In the genomic region with DNA sequence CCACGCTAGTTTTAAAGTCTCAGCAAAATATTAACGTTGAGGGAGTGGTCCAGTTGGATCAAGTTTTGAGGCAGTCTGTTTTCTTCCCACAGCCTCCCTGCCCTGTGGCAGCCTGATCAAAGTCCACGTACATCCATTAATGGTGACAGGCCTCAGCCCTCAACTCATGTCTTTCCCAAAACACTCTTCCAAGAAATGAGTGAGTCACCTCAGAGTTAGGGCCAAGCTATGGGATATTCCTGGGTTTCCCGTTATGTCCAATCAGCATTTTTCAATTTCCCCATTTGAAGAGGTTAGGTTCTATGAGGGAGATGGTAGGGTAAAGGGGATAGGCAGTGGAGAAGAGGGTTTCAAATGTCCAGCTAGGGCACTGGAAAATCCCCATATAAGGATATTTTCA, we compare ENCODE assay signal across 36 cellular contexts. TPM values are rescaled to one million over a fixed set of nuclear protein-coding genes. Genes with fewer than 3 reads are reported as not detected.
DNase-seq lines count a peak whose midpoint lies in the region; ATAC-seq, FAIRE-seq and TF ChIP-seq lines count a peak whose summit lies in the region.
"Had no signal": no experiment of that assay in that cellular context is flagged by ENCODE, and none has a peak within 500 bp of the region (broad histone marks: within the 10 kb centered on the region; RNA-seq: fewer than 3 reads in every experiment).

No MANE protein-coding gene starts in this region.

- no peaks in the 10 kb centered on the region for H3K27me3 ChIP-seq in fibroblast of lung (ENCODE audit: control insufficient read depth, insufficient read depth, low read length)
- no peaks in the 10 kb centered on the region for H3K27me3 ChIP-seq in suprapubic skin
- H3K27me3 ChIP-seq: esophagus muscularis mucosa, ovary, upper lobe of right lung had no signal

- no peaks in the 10 kb centered on the region for H3K9me3 Mint-ChIP-seq in activated naive CD4-positive, alpha-beta T cell treated with anti-CD3 and anti-CD28 coated beads for 36 hours
- H3K9me3 Mint-ChIP-seq: activated CD4-positive, alpha-beta T cell treated with anti-CD3 and anti-CD28 coated beads, Interleukin-2, amount 10 ng/mL, durations not matched to agents 7 days and 5 days; activated T-cell treated with anti-CD3 and anti-CD28 coated beads, Interleukin-2, amount 50 U/mL, for 72 hours; dendritic cell treated with granulocyte-macrophage colony-stimulating factor and Interleukin-4, amounts not matched to agents 40 ng/mL and 50 ng/mL, for 4 days; HFFc6 had no signal

- peak; percentile 15 for FAIRE-seq in RCC 7860 (lab: Jason Lieb, UNC)

- no peak overlapping the region for H3K27ac Mint-ChIP-seq in activated naive CD4-positive, alpha-beta T cell treated with anti-CD3 and anti-CD28 coated beads for 36 hours
- H3K27ac Mint-ChIP-seq: activated CD4-positive, alpha-beta T cell treated with anti-CD3 and anti-CD28 coated beads, Interleukin-2, amount 10 ng/mL, durations not matched to agents 7 days and 5 days; activated T-cell treated with anti-CD3 and anti-CD28 coated beads, Interleukin-2, amount 50 U/mL, for 72 hours; dendritic cell treated with granulocyte-macrophage colony-stimulating factor and Interleukin-4, amounts not matched to agents 40 ng/mL and 50 ng/mL, for 4 days; HFFc6; nephron progenitor cell had no signal

- TF ChIP-seq CTCF in fibroblast of lung (conservative IDR thresholded peaks at IDR 0.05 in 1 of 2, IDR thresholded peaks at IDR 0.05 in 1 of 2; ENCODE audit: low read depth in 1 of 2, low read length in 2 of 2) (no peak), omental fat pad (IDR thresholded peaks at IDR 0.05) (no peak), suprapubic skin (IDR thresholded peaks at IDR 0.05) (no peak)

- H3K4me3 ChIP-seq in fibroblast of lung (replicated peaks in 1 of 4; ENCODE audit: control extremely low read depth in 1 of 4, insufficient read depth in 1 of 4, low read depth in 3 of 4, low read length in 4 of 4) (no peak overlapping the region), suprapubic skin (no peak overlapping the region)
- H3K4me3 ChIP-seq: esophagus muscularis mucosa, lower lobe of right lung, mucosa of descending colon, ovary, spleen, upper lobe of right lung had no signal

- H3K9me3 ChIP-seq in fibroblast of lung (ENCODE audit: control insufficient read depth, insufficient read depth, low read depth, low read length) (no peaks in the 10 kb centered on the region), suprapubic skin (no peaks in the 10 kb centered on the region)
- H3K9me3 ChIP-seq: esophagus muscularis mucosa, lower lobe of right lung, mucosa of descending colon, ovary, upper lobe of right lung had no signal

- H3K27me3 Mint-ChIP-seq in activated naive CD4-positive, alpha-beta T cell treated with anti-CD3 and anti-CD28 coated beads for 36 hours (ENCODE audit: low read depth), result no peaks in the 10 kb centered on the region
- H3K27me3 Mint-ChIP-seq: dendritic cell treated with granulocyte-macrophage colony-stimulating factor and Interleukin-4, amounts not matched to agents 40 ng/mL and 50 ng/mL, for 4 days had no signal

- TF ChIP-seq POLR2A in suprapubic skin (IDR thresholded peaks at IDR 0.05), result no peak

- no peak overlapping the region for H3K4me2 ChIP-seq in fibroblast of lung (ENCODE audit: extremely low read depth, insufficient read depth, low read length)

- peak; percentile 60 for ATAC-seq in omental fat pad (ENCODE audit: low FRiP score)
- ATAC-seq: activated T-cell treated with anti-CD3 and anti-CD28 coated beads, Interleukin-2, amount 50 U/mL, for 72 hours; mucosa of descending colon; PC-3; upper lobe of right lung had no signal

- DNase-seq in Daoy (ENCODE audit: low read depth), result peak; percentile 2
- no peak for DNase-seq in RCC 7860 (ENCODE audit: low spot score)
- peak; percentile 3 to 88 for DNase-seq in fibroblast of lung (ENCODE audit: low read depth in 2 of 2)
- DNase-seq in omental fat pad (ENCODE audit: low spot score), result no peak
- no peak for DNase-seq in activated naive CD4-positive, alpha-beta T cell treated with anti-CD3 and anti-CD28 coated beads for 36 hours
- DNase-seq in NCI-H1417 treated with DMSO at 0.1 percent for 48 hours (lab: John Stamatoyannopoulos, UW), result no peak
- no peak for DNase-seq in activated naive CD4-positive, alpha-beta T cell treated with anti-CD3 and anti-CD28 coated beads, Interleukin-2, amount 50 U/mL, for 16 hours
- no peak for DNase-seq in suprapubic skin (ENCODE audit: low spot score in 2 of 2)
- DNase-seq: activated CD4-positive, alpha-beta T cell treated with anti-CD3 and anti-CD28 coated beads, Interleukin-2, amount 10 ng/mL, durations not matched to agents 7 days and 5 days; activated naive CD4-positive, alpha-beta T cell; activated T-cell treated with anti-CD3 and anti-CD28 coated beads, Interleukin-2, amount 50 U/mL, for 72 hours; anterior cingulate cortex; caudate nucleus; DMS79 treated with DMSO at 0.1 percent for 48 hours; head of caudate nucleus; HFFc6; Kasumi-1; kidney; lower lobe of right lung; mucosa of descending colon; NCI-H1048; NCI-H187; NCI-H2171 treated with DMSO at 0.1 percent for 48 hours; NCI-H524; nephron progenitor cell; ovary; PC-3; SHP77 treated with DMSO at 0.1 percent for 48 hours; spleen; SW 1271; T-helper 9 cell; upper lobe of right lung had no signal

- H3K4me3 Mint-ChIP-seq in activated naive CD4-positive, alpha-beta T cell treated with anti-CD3 and anti-CD28 coated beads for 36 hours, result no peak overlapping the region
- H3K4me3 Mint-ChIP-seq: activated CD4-positive, alpha-beta T cell treated with anti-CD3 and anti-CD28 coated beads, Interleukin-2, amount 10 ng/mL, durations not matched to agents 7 days and 5 days; activated T-cell treated with anti-CD3 and anti-CD28 coated beads, Interleukin-2, amount 50 U/mL, for 72 hours; dendritic cell treated with granulocyte-macrophage colony-stimulating factor and Interleukin-4, amounts not matched to agents 40 ng/mL and 50 ng/mL, for 4 days; HFFc6; nephron progenitor cell had no signal

- WGBS in suprapubic skin, result 39% methylated on average over 4 of the region's 4 CpGs

- TF ChIP-seq EP300 in suprapubic skin (IDR thresholded peaks at IDR 0.05), result no peak

- H3K4me1 Mint-ChIP-seq in activated naive CD4-positive, alpha-beta T cell treated with anti-CD3 and anti-CD28 coated beads for 36 hours (ENCODE audit: low read depth), result peaks cover 2% of the 10 kb centered on the region
- H3K4me1 Mint-ChIP-seq: activated CD4-positive, alpha-beta T cell treated with anti-CD3 and anti-CD28 coated beads, Interleukin-2, amount 10 ng/mL, durations not matched to agents 7 days and 5 days had no signal

- H3K4me1 ChIP-seq in fibroblast of lung (ENCODE audit: control insufficient read depth, extremely low read depth, insufficient read depth, low read length) (no peaks in the 10 kb centered on the region), suprapubic skin (no peaks in the 10 kb centered on the region)
- H3K4me1 ChIP-seq: lower lobe of right lung, spleen, upper lobe of right lung had no signal

- intact Hi-C loops in activated naive CD4-positive, alpha-beta T cell treated with anti-CD3 and anti-CD28 coated beads for 36 hours (cut with micrococcal nuclease), result no loop called here

- no peaks in the 10 kb centered on the region for H4K20me1 ChIP-seq in fibroblast of lung (ENCODE audit: control insufficient read depth, extremely low read depth, insufficient read depth, low read length)

- H3K79me2 ChIP-seq in fibroblast of lung (ENCODE audit: control insufficient read depth, insufficient read depth, low read length), result no peaks in the 10 kb centered on the region

- H3K36me3 Mint-ChIP-seq in activated naive CD4-positive, alpha-beta T cell treated with anti-CD3 and anti-CD28 coated beads for 36 hours (ENCODE audit: low read depth), result no peaks in the 10 kb centered on the region

- no peak overlapping the region for H2AFZ ChIP-seq in fibroblast of lung (ENCODE audit: low read length)

- no peak overlapping the region for H3K27ac ChIP-seq in fibroblast of lung (ENCODE audit: insufficient read depth, low read length)
- no peak overlapping the region for H3K27ac ChIP-seq in suprapubic skin
- H3K27ac ChIP-seq: C4-2B, esophagus muscularis mucosa, HL-60, lower lobe of right lung, ovary, spleen, upper lobe of right lung had no signal

- CTCF ChIA-PET in activated naive CD4-positive, alpha-beta T cell treated with anti-CD3 and anti-CD28 coated beads for 36 hours (lab: Charles Lee), result no interaction called here

- H3K9ac ChIP-seq in fibroblast of lung (ENCODE audit: insufficient read depth, low read length), result no peak overlapping the region

- H3K36me3 ChIP-seq in fibroblast of lung (ENCODE audit: control insufficient read depth, insufficient read depth, low read length) (no peaks in the 10 kb centered on the region), suprapubic skin (no peaks in the 10 kb centered on the region)
- H3K36me3 ChIP-seq: esophagus muscularis mucosa, lower lobe of right lung, ovary, spleen, upper lobe of right lung had no signal

RNA-seq across cellular contexts. Expression of a gene that starts 28.5 kb away (rescaled TPM):
- 0.23 TPM in 1 of 2 replicates, not detected in the other for total RNA-seq in Daoy (2014; rRNA removed; shearing (Covaris generic))
- total RNA-seq in fibroblast of lung (0.17 and 2.1 TPM in 2 replicates), omental fat pad (1 to 10 TPM in 2 of 4 donors, under 1 TPM in 1, not detected in 1; 0.63 to 4.2 (median 1.2) TPM), suprapubic skin (under 1 TPM in 3 of 4 donors, not detected in 1; 0.19 to 0.68 (median 0.31) TPM)
- polyA plus RNA-seq in fibroblast of lung, result 0.32 and 0.71 TPM in 2 replicates
- polyA plus RNA-seq in fibroblast of lung (2012), result 0.27 TPM in 2 replicates
- not detected in 2 replicates for polyA minus RNA-seq in fibroblast of lung (ENCODE audit: low replicate concordance)
- under 1 TPM in 1 of 2 experiments, not detected in 1; 0.12 TPM for total RNA-seq in activated naive CD4-positive, alpha-beta T cell treated with anti-CD3 and anti-CD28 coated beads for 36 hours
- total RNA-seq: HFFc6, kidney, PC-3 had no signal

RNA-seq across cellular contexts. Expression of a gene that starts 55.0 kb away (rescaled TPM):
- total RNA-seq in Daoy (2014; rRNA removed; shearing (Covaris generic)), result 0.57 and 2.2 TPM in 2 replicates
- total RNA-seq in fibroblast of lung (4.6 and 7.3 TPM in 2 replicates), omental fat pad (1 to 10 TPM; 2.4 to 3.9 (median 3.6) TPM), suprapubic skin (1 to 10 TPM; 1.7 to 4.7 (median 3.2) TPM)
- 1.6 and 2.3 TPM in 2 replicates for polyA plus RNA-seq in fibroblast of lung
- 0.94 and 1.2 TPM in 2 replicates for polyA plus RNA-seq in fibroblast of lung (2012)
- polyA minus RNA-seq in fibroblast of lung (ENCODE audit: low replicate concordance), result 0.59 and 1.7 TPM in 2 replicates
- 1 to 10 TPM; 2.5 to 2.7 TPM for total RNA-seq in activated naive CD4-positive, alpha-beta T cell treated with anti-CD3 and anti-CD28 coated beads for 36 hours

Comparison
In these comparisons a context has a peak if more than half of its experiments do, and no peak if none do; other contexts are left out.
1. DNase-seq: peak in Daoy (single experiment) and fibroblast of lung (2 of 2); none in RCC 7860 (single experiment), omental fat pad (single experiment), activated naive CD4-positive, alpha-beta T cell treated with anti-CD3 and anti-CD28 coated beads for 36 hours (single experiment), NCI-H1417 treated with DMSO at 0.1 percent for 48 hours (single experiment), activated naive CD4-positive, alpha-beta T cell treated with anti-CD3 and anti-CD28 coated beads, Interleukin-2, amount 50 U/mL, for 16 hours (single experiment) and suprapubic skin (0 of 2).